31 cellular contexts compared by ENCODE assay signal in the genomic region with DNA sequence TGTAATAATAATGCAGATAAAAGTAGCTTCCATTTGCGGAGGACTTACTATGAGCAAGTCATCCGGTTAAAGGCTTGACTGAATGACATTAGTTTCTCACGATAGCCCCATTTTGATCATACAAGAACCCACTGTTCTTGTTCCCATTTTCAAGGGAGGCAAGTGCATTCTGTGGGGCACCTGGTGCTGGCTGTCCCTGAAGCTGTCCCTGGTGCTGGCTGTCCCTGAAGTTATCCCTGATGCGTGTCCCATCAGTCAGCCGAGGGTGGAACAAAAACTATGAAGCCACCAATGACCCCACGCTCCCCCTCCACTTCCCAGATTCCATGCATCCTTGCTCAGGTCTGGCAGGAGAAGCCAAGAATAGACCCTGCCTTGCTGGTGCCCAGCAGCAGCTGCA.
"Had no signal": no experiment of that assay in that cellular context is flagged by ENCODE, and none has a peak within 500 bp of the region (broad histone marks: within the 10 kb centered on the region; RNA-seq: fewer than 3 reads in every experiment).

No MANE protein-coding gene starts in this region.

- DNase-seq: activated B cell treated with CpG ODN at 0.5 μM for 24 hours; activated CD4-positive, alpha-beta memory T cell treated with anti-CD3 and anti-CD28 coated beads for 36 hours; activated CD4-positive, alpha-beta T cell treated with anti-CD3 and anti-CD28 coated beads for 4 hours; activated CD4-positive, alpha-beta T cell treated with anti-CD3 and anti-CD28 coated beads, Interleukin-2, amount 10 ng/mL, durations not matched to agents 24 days and 14 days; activated CD4-positive, alpha-beta T cell treated with anti-CD3 and anti-CD28 coated beads, Interleukin-2, amount 50 U/mL, for 1 hour; activated CD4-positive, alpha-beta T cell treated with anti-CD3 and anti-CD28 coated beads, Interleukin-2, amount 50 U/mL, for 4 hours; activated CD4-positive, CD25-positive, alpha-beta regulatory T cell treated with anti-CD3 and anti-CD28 coated beads, Interleukin-2, amount 50 U/mL, for 72 hours; activated CD8-positive, alpha-beta memory T cell treated with anti-CD3 and anti-CD28 coated beads, Interleukin-2, amount 50 U/mL, for 4 hours; activated CD8-positive, alpha-beta T cell treated with anti-CD3 and anti-CD28 coated beads for 36 hours; activated effector memory CD4-positive, alpha-beta T cell treated with anti-CD3 and anti-CD28 coated beads, Interleukin-2, amount 50 U/mL, for 16 hours; activated gamma-delta T cell treated with Interleukin-2 at 50 U/mL for 16 hours; activated naive CD4-positive, alpha-beta T cell; activated naive CD4-positive, alpha-beta T cell treated with anti-CD3 and anti-CD28 coated beads for 36 hours; activated naive CD4-positive, alpha-beta T cell treated with anti-CD3 and anti-CD28 coated beads, Interleukin-2, amount 50 U/mL, for 16 hours; activated naive CD8-positive, alpha-beta T cell treated with anti-CD3 and anti-CD28 coated beads for 36 hours; activated T-cell treated with anti-CD3 and anti-CD28 coated beads for 4 hours; activated T-cell treated with anti-CD3 and anti-CD28 coated beads, Interleukin-2, amount 50 U/mL, for 1 hour; activated T-cell treated with anti-CD3 and anti-CD28 coated beads, Interleukin-2, amount 50 U/mL, for 4 hours; activated T-cell treated with anti-CD3 and anti-CD28 coated beads, Interleukin-2, amount 50 U/mL, for 72 hours; adrenal gland; amniotic stem cell; aorta; body of pancreas; brain microvascular endothelial cell; caudate nucleus; cerebellar nuclear complex; T-helper 1 cell; T-helper 2 cell; T-helper 9 cell had no signal

- H3K9me3 ChIP-seq: adrenal gland, body of pancreas, breast epithelium had no signal

- H3K27me3 ChIP-seq: adrenal gland, body of pancreas, brain microvascular endothelial cell had no signal

- H3K27ac ChIP-seq: adrenal gland, body of pancreas, brain microvascular endothelial cell, breast epithelium, VCaP had no signal

- H3K4me3 ChIP-seq: adrenal gland, body of pancreas, breast epithelium had no signal

- H3K36me3 ChIP-seq: adrenal gland, brain microvascular endothelial cell, breast epithelium had no signal

- H3K4me1 ChIP-seq: adrenal gland, body of pancreas, breast epithelium had no signal
